ENCODE assay signal across 1 cellular context in genomic region chr5:79020861-79021561, GRCh38.
TF ChIP-seq lines count a peak whose summit lies in the region.

No MANE protein-coding gene starts in this region.

TF ChIP-seq in endothelial cell of umbilical vein, 7 proteins besides CTCF, POLR2A, EP300 and RAD21 (continued from another document):
- TF ChIP-seq MYC (IDR thresholded peaks at IDR 0.05; ENCODE audit: low read depth, low read length) (no peak), POLR2AphosphoS5 (IDR thresholded peaks at IDR 0.05; ENCODE audit: insufficient read depth, low read depth, low read length) (no peak)
